ENCODE assay signal across 8 cellular contexts in the genomic region with DNA sequence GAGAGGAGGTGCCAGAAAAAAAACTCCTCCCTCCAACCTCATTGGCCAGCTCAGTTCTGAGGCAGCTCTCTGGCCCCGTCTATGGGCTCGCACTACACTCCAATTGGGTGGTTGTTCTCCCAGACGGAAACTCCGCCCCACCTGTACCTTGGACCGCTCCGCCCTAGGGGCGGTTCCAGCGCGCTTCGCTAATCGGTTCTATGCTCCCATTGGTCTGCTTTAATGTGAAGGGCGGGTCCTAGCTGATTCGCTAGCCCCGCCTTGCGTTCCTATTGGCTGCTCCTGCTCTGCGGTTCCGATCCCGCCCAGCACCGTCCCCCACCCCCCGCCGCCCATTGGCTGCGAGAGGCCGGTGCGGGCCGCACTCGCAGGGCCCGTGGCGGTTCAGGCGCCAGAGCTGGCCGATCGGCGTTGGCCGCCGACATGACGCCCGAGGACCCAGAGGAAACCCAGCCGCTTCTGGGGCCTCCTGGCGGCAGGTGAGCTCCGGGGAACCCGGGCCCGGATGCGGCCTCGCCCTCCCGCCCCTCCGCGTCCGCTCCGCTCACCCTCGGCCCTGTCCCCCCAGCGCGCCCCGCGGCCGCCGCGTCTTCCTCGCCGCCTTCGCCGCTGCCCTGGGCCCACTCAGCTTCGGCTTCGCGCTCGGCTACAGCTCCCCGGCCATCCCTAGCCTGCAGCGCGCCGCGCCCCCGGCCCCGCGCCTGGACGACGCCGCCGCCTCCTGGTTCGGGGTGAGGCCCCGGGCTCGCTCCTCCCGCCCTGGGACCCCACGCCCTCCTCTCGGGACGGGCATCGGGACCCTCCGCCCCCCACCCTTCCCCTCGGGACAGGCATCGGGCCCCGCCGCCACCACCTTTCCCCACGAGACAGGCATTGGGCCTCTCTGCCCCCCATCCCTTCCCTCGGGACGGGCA. TPM values are rescaled to one million over a fixed set of nuclear protein-coding genes. Genes with fewer than 3 reads are reported as not detected.
DNase-seq lines count a peak whose midpoint lies in the region; ATAC-seq and TF ChIP-seq lines count a peak whose summit lies in the region.

Gene SLC2A8 (plus strand): TSS at position 362 of the 914 bp plus-strand sequence. CDS start 62 bp downstream, at position 424.

- H3K36me3 ChIP-seq in HCT116 (ENCODE audit: control insufficient read depth in 1 of 2, insufficient read depth in 2 of 2, low read length in 2 of 2) (no peaks in the 10 kb centered on the region), SK-N-MC (ENCODE audit: insufficient read depth, low read length) (no peaks in the 10 kb centered on the region), suprapubic skin (peaks cover 8% of the 10 kb centered on the region)

- BruUV-seq in HCT116 (replicated peaks; lab: Mats Ljungman, UMichigan) = no TSS peak

- TF ChIP-seq CTCF in HCT116 (IDR thresholded peaks at IDR 0.05 in 2 of 3, conservative IDR thresholded peaks at IDR 0.05 in 1 of 3; ENCODE audit: borderline replicate concordance in 1 of 3, insufficient read depth in 1 of 3, low read depth in 2 of 3, low read length in 2 of 3) (peak in 1 of 3 experiments; percentile 7; a peak in 1 of 6 replicates), NB4 (IDR thresholded peaks at IDR 0.05; ENCODE audit: low read depth, low read length) (no peak), suprapubic skin (IDR thresholded peaks at IDR 0.05) (peak in 1 of 2 donors; percentile 12)

- H3K9ac ChIP-seq in HCT116 (ENCODE audit: low read length) (peak within 1 kb of the TSS; percentile 80), SK-N-MC (ENCODE audit: insufficient read length) (peak within 1 kb of the TSS; percentile 72)

- under 1% methylated on average over 22 of the region's 92 CpGs for WGBS in suprapubic skin

- TF ChIP-seq POLR2A in HCT116 (IDR thresholded peaks at IDR 0.05; ENCODE audit: borderline replicate concordance, extremely low read depth, insufficient read depth, insufficient read length) (no peak), NB4 (IDR thresholded peaks at IDR 0.05; ENCODE audit: extremely low read depth, insufficient read length) (no peak), suprapubic skin (IDR thresholded peaks at IDR 0.05) (peak; percentile 20 to 22)

- no peaks in the 10 kb centered on the region for H4K20me1 ChIP-seq in HCT116 (ENCODE audit: insufficient read depth)

- H3K4me1 ChIP-seq in HCT116 (ENCODE audit: control insufficient read depth in 1 of 2, insufficient read depth in 2 of 2, low read length in 2 of 2) = peaks cover 3 to 27% of the 10 kb centered on the region in 2 experiments; a peak in 3 of 4 replicates
- H3K4me1 ChIP-seq in suprapubic skin = peaks cover 23% of the 10 kb centered on the region

- no peaks in the 10 kb centered on the region for H3K9me3 Mint-ChIP-seq in activated naive CD8-positive, alpha-beta T cell treated with anti-CD3 and anti-CD28 coated beads for 36 hours

- intact Hi-C loops in HCT116 (cut with micrococcal nuclease) = loop anchor here (1.0 kb wide), 1 partner anchor 173 kb away; no protein-coding TSS in a partner anchor

- peaks cover 89% of the 10 kb centered on the region for H3K27me3 Mint-ChIP-seq in activated naive CD8-positive, alpha-beta T cell treated with anti-CD3 and anti-CD28 coated beads for 36 hours

- H3K79me2 ChIP-seq in HCT116 (ENCODE audit: insufficient read depth, low read length) = peaks cover 4% of the 10 kb centered on the region; the same call in 1 of the 2 replicates

- DNase-seq in GDM1 (lab: John Stamatoyannopoulos, UW) (peak; percentile 99), HCT116 (ENCODE audit: low read depth, low spot score) (peak; percentile 99), NB4 (ENCODE audit: low read depth) (peak; percentile 39), SK-N-MC (ENCODE audit: low read depth, low spot score) (peak; percentile 98), glomerular visceral epithelial cell (ENCODE audit: extremely low spot score) (peak; percentile 100), occipital lobe (lab: John Stamatoyannopoulos, UW) (peak; percentile 99), suprapubic skin (ENCODE audit: low spot score in 2 of 2) (peak; percentile 99)
- peak; percentile 87 for DNase-seq in activated naive CD8-positive, alpha-beta T cell treated with anti-CD3 and anti-CD28 coated beads for 36 hours

- CTCF ChIA-PET in HCT116 (lab: Charles Lee) = interaction anchor here (0.8 to 1.7 kb wide), 6 partner anchors 27 to 192 kb away, joined by 3 to 16 read pairs (median 6); partner anchors contain the start of gene ZNF79

- no peak for TF ChIP-seq EP300 in suprapubic skin (IDR thresholded peaks at IDR 0.05)

- H3K4me3 ChIP-seq in HCT116 (replicated peaks in 1 of 2; ENCODE audit: low read depth in 1 of 2, low read length in 2 of 2) = peak within 1 kb of the TSS; percentile 59 to 73
- H3K4me3 ChIP-seq in NB4 (ENCODE audit: low read depth, low read length) = no peak within 1 kb of the TSS
- peak within 1 kb of the TSS; percentile 80 for H3K4me3 ChIP-seq in SK-N-MC
- H3K4me3 ChIP-seq in suprapubic skin = peak within 1 kb of the TSS; percentile 86

- peak; percentile 93 for ATAC-seq in HCT116

- H3K27me3 ChIP-seq in HCT116 (ENCODE audit: insufficient read depth, low read length) (no peaks in the 10 kb centered on the region), suprapubic skin (no peaks in the 10 kb centered on the region)

- peak within 1 kb of the TSS; percentile 51 for H3K4me3 Mint-ChIP-seq in activated naive CD8-positive, alpha-beta T cell treated with anti-CD3 and anti-CD28 coated beads for 36 hours

- peak within 1 kb of the TSS; percentile 97 for H3K4me2 ChIP-seq in HCT116 (ENCODE audit: low read length)

- H3K36me3 Mint-ChIP-seq in activated naive CD8-positive, alpha-beta T cell treated with anti-CD3 and anti-CD28 coated beads for 36 hours = no peaks in the 10 kb centered on the region

- no peak within 1 kb of the TSS for H2AFZ ChIP-seq in HCT116 (ENCODE audit: low read depth, low read length, poor library complexity, severe bottlenecking)

- no peak within 1 kb of the TSS for H3K27ac Mint-ChIP-seq in activated naive CD8-positive, alpha-beta T cell treated with anti-CD3 and anti-CD28 coated beads for 36 hours

- no peak for TF ChIP-seq RAD21 in HCT116 (IDR thresholded peaks at IDR 0.05; ENCODE audit: low read depth)

- RAD21 ChIA-PET in HCT116 (lab: Charles Lee; ENCODE audit: low non-redundant PET in 1 of 2, low total read pairs in 2 of 2, uncharacterized antibody in 2 of 2, unreplicated experiment in 2 of 2) = interaction anchor here (0.8 to 1.2 kb wide), 4 partner anchors 173 to 192 kb away, joined by 3 to 9 read pairs (median 5); no protein-coding TSS in a partner anchor

- peak within 1 kb of the TSS; percentile 56; the same call in 1 of the 2 replicates for H3K27ac ChIP-seq in HCT116 (ENCODE audit: low read depth, low read length)
- no peak within 1 kb of the TSS for H3K27ac ChIP-seq in SK-N-MC
- peak within 1 kb of the TSS; percentile 85 for H3K27ac ChIP-seq in suprapubic skin

- H3K9me3 ChIP-seq in HCT116 (ENCODE audit: control insufficient read depth in 1 of 2, insufficient read depth in 1 of 2, low read depth in 1 of 2, low read length in 2 of 2) (no peaks in the 10 kb centered on the region), SK-N-MC (ENCODE audit: low read depth, low read length) (no peaks in the 10 kb centered on the region), suprapubic skin (no peaks in the 10 kb centered on the region)

- H3K9me2 ChIP-seq in HCT116 (ENCODE audit: insufficient read depth) = no peaks in the 10 kb centered on the region

- peaks cover 10% of the 10 kb centered on the region for H3K4me1 Mint-ChIP-seq in activated naive CD8-positive, alpha-beta T cell treated with anti-CD3 and anti-CD28 coated beads for 36 hours

- POLR2A ChIA-PET in HCT116 (lab: Charles Lee) = interaction anchor here (0.6 to 1.2 kb wide), 8 partner anchors 9 to 172 kb away, joined by 3 to 9 read pairs (median 6); partner anchors contain the start of gene ZNF79

TF ChIP-seq in HCT116, 20 proteins besides CTCF, POLR2A, EP300 and RAD21 (continues in another document):
- TF ChIP-seq EZH2 (IDR thresholded peaks at IDR 0.05) (no peak), SIN3A (IDR thresholded peaks at IDR 0.05; ENCODE audit: low read depth) (no peak), JUND (IDR thresholded peaks at IDR 0.05) (no peak), ZFX (IDR thresholded peaks at IDR 0.05) (peak; percentile 86; the same call in 1 of the 2 replicates), CBX3 (IDR thresholded peaks at IDR 0.05; ENCODE audit: low read depth) (no peak), EZH2phosphoT487 (IDR thresholded peaks at IDR 0.05; ENCODE audit: borderline replicate concordance) (no peak), YY1 (IDR thresholded peaks at IDR 0.05; ENCODE audit: extremely low read depth, insufficient replicate concordance, low read depth, low read length) (peak; percentile 12)
- TF ChIP-seq, protein P1, sequence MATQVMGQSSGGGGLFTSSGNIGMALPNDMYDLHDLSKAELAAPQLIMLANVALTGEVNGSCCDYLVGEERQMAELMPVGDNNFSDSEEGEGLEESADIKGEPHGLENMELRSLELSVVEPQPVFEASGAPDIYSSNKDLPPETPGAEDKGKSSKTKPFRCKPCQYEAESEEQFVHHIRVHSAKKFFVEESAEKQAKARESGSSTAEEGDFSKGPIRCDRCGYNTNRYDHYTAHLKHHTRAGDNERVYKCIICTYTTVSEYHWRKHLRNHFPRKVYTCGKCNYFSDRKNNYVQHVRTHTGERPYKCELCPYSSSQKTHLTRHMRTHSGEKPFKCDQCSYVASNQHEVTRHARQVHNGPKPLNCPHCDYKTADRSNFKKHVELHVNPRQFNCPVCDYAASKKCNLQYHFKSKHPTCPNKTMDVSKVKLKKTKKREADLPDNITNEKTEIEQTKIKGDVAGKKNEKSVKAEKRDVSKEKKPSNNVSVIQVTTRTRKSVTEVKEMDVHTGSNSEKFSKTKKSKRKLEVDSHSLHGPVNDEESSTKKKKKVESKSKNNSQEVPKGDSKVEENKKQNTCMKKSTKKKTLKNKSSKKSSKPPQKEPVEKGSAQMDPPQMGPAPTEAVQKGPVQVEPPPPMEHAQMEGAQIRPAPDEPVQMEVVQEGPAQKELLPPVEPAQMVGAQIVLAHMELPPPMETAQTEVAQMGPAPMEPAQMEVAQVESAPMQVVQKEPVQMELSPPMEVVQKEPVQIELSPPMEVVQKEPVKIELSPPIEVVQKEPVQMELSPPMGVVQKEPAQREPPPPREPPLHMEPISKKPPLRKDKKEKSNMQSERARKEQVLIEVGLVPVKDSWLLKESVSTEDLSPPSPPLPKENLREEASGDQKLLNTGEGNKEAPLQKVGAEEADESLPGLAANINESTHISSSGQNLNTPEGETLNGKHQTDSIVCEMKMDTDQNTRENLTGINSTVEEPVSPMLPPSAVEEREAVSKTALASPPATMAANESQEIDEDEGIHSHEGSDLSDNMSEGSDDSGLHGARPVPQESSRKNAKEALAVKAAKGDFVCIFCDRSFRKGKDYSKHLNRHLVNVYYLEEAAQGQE (IDR thresholded peaks at IDR 0.05; ENCODE audit: low read depth) = no peak
- TF ChIP-seq, protein P2, sequence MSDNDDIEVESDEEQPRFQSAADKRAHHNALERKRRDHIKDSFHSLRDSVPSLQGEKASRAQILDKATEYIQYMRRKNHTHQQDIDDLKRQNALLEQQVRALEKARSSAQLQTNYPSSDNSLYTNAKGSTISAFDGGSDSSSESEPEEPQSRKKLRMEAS (IDR thresholded peaks at IDR 0.05) = no peak

RNA-seq across cellular contexts. Expression of gene SLC2A8, which starts in this region (rescaled TPM):
- 16.8 TPM for total RNA-seq in HCT116 (2021; ENCODE audit: unreplicated experiment)
- 14.7 and 15.3 TPM in 2 replicates for polyA plus RNA-seq in HCT116 (2012)
- total RNA-seq in activated naive CD8-positive, alpha-beta T cell treated with anti-CD3 and anti-CD28 coated beads for 36 hours = 1 to 10 TPM; 1.0 to 1.9 TPM
- 9.2 TPM for total RNA-seq in occipital lobe
- 10 to 100 TPM; 17.2 to 26.0 (median 21.4) TPM for total RNA-seq in suprapubic skin

Comparison
In these comparisons a context has a peak if more than half of its experiments do, and no peak if none do; other contexts are left out.
1. DNase-seq: peak in every context shown above with its lines; median percentile 100 in glomerular visceral epithelial cell; 99 in GDM1; 99 in HCT116; 99 in occipital lobe; 99 in suprapubic skin; 98 in SK-N-MC; 87 in activated naive CD8-positive, alpha-beta T cell treated with anti-CD3 and anti-CD28 coated beads for 36 hours; 39 in NB4.
2. POLR2A ChIP-seq: peak in suprapubic skin (2 of 2); none in HCT116 (single experiment) and NB4 (single experiment).